13 cellular contexts compared by ENCODE assay signal in the genomic region with DNA sequence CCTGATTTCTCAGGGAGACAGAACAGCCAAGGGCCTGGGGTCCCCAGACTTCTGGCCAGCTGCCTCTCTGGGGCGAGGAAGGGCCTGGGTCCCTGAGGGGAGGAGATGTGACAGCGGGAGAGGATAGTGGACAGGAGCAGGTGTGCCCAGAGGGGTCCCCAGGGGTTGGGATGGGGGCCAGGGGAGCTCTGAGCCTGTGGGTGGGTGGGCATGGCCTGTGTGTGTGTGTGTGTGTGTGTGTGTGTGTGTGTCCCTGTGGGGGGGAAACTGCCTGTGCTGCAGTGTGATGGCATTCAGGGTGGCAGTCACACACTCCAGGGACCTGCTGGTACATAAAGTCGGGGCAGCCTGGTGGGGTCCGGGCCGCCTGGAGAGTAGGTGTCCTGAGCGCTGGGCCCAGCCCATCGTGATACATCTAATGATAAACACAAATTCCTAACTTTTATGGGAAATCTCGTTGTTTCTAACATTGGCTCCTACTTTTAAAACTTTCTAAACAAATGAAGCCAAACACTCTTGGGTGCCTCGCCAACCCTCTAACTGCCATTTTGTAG. TPM values are rescaled to one million over a fixed set of nuclear protein-coding genes. Genes with fewer than 3 reads are reported as not detected.
DNase-seq lines count a peak whose midpoint lies in the region; TF ChIP-seq lines count a peak whose summit lies in the region.
"Had no signal": no experiment of that assay in that cellular context is flagged by ENCODE, and none has a peak within 500 bp of the region (broad histone marks: within the 10 kb centered on the region; RNA-seq: fewer than 3 reads in every experiment).

No MANE protein-coding gene starts in this region.

- TF ChIP-seq CTCF in RWPE1 (conservative IDR thresholded peaks at IDR 0.05; ENCODE audit: low read depth), result no peak
- no peak for TF ChIP-seq CTCF in suprapubic skin (IDR thresholded peaks at IDR 0.05)

- H3K79me1 ChIP-seq in mesenchymal stem cell (replicated peaks; ENCODE audit: low read length, poor library complexity, severe bottlenecking), result peaks cover 12% of the 10 kb centered on the region

- no peak overlapping the region for H2BK12ac ChIP-seq in mesenchymal stem cell (ENCODE audit: low read length in 2 of 2)

- H3K14ac ChIP-seq in mesenchymal stem cell (ENCODE audit: low read length in 2 of 2), result no peak overlapping the region

- 94% methylated on average over 9 of the region's 9 CpGs for WGBS in mesenchymal stem cell
- WGBS in suprapubic skin, result 48% methylated on average over 7 of the region's 9 CpGs

- H4K91ac ChIP-seq in mesenchymal stem cell (ENCODE audit: low read length), result no peak overlapping the region

- H3K27ac ChIP-seq in RWPE1 (peak overlapping the region; percentile 98), cingulate gyrus (ENCODE audit: low read depth, low read length) (peak overlapping the region; percentile 63), mesenchymal stem cell (ENCODE audit: low read length, poor library complexity, severe bottlenecking) (peak overlapping the region; percentile 38), suprapubic skin (peak overlapping the region; percentile 87)
- H3K27ac ChIP-seq: BLaER1 treated with 17β-estradiol and CSF1 and Interleukin-3, amounts not matched to agents 10 nM and 100 nM had no signal

- no peak overlapping the region for H2AFZ ChIP-seq in mesenchymal stem cell (ENCODE audit: low read depth, low read length)

- CTCF ChIA-PET in RWPE1 (lab: Yijun Ruan, JAX), result interaction anchor here (0.6 to 1.6 kb wide), 6 partner anchors 25 to 962 kb away, joined by 3 to 8 read pairs (median 4); no protein-coding TSS in a partner anchor

- no peak overlapping the region for H3K23ac ChIP-seq in mesenchymal stem cell (ENCODE audit: low read length in 2 of 2)

- DNase-seq in RWPE1 (ENCODE audit: low spot score) (no peak), mesenchymal stem cell (no peak), suprapubic skin (ENCODE audit: low spot score in 2 of 2) (peak in 1 of 2 donors; percentile 62), NCI-H146 treated with DMSO at 0.1 percent for 48 hours (lab: John Stamatoyannopoulos, UW; ENCODE audit: unreplicated experiment) (no peak), HuH-7 (ENCODE audit: low spot score) (no peak)
- DNase-seq in activated naive CD4-positive, alpha-beta T cell treated with Interleukin-2 at 50 U/mL for 16 hours, result no peak
- DNase-seq: activated CD4-positive, CD25-positive, alpha-beta regulatory T cell treated with anti-CD3 and anti-CD28 coated beads, Interleukin-2, amount 50 U/mL, for 72 hours; effector CD8-positive, alpha-beta T cell; left lung; stimulated activated CD4-positive, alpha-beta T cell treated with anti-CD3 and anti-CD28 coated beads, Interleukin-15, amount 100 ng/mL, for 24 hours; T-cell had no signal

- H2BK5ac ChIP-seq in mesenchymal stem cell (ENCODE audit: low read depth, low read length, poor library complexity, severe bottlenecking), result no peak overlapping the region

- H3K4me1 ChIP-seq in mesenchymal stem cell (ENCODE audit: control insufficient read depth, insufficient read depth, low read depth, low read length) (peaks cover 41% of the 10 kb centered on the region), suprapubic skin (peaks cover 30% of the 10 kb centered on the region)

- H3K4me3 ChIP-seq in mesenchymal stem cell (ENCODE audit: insufficient read depth in 1 of 2, low read depth in 1 of 2, low read length in 2 of 2) (peak overlapping the region in 1 of 2 experiments; percentile 68), suprapubic skin (peak overlapping the region; percentile 63)
- H3K4me3 ChIP-seq: BLaER1 treated with 17β-estradiol and CSF1 and Interleukin-3, amounts not matched to agents 10 nM and 100 nM had no signal

- POLR2A ChIA-PET in RWPE1 (lab: Yijun Ruan, JAX; ENCODE audit: low non-redundant PET), result interaction anchor here (0.5 to 4.0 kb wide), 6 partner anchors 16 to 188 kb away, joined by 3 to 39 read pairs (median 6); no protein-coding TSS in a partner anchor

- peak overlapping the region; percentile 86 for H3K4me2 ChIP-seq in mesenchymal stem cell (ENCODE audit: low read length, poor library complexity, severe bottlenecking)

- H3K4ac ChIP-seq in mesenchymal stem cell (ENCODE audit: low read depth in 1 of 2, low read length in 2 of 2), result no peak overlapping the region

- H3K36me3 ChIP-seq in mesenchymal stem cell (ENCODE audit: control insufficient read depth in 1 of 2, insufficient read depth in 2 of 2, low read depth in 1 of 2, low read length in 2 of 2) (peaks cover 0 to 43% of the 10 kb centered on the region in 2 experiments), suprapubic skin (peaks cover 30% of the 10 kb centered on the region)
- H3K36me3 ChIP-seq: BLaER1 treated with 17β-estradiol and CSF1 and Interleukin-3, amounts not matched to agents 10 nM and 100 nM had no signal

- H2AK5ac ChIP-seq in mesenchymal stem cell (ENCODE audit: low read length, severe bottlenecking), result peak overlapping the region; percentile 16

- no peak overlapping the region for H2BK120ac ChIP-seq in mesenchymal stem cell (ENCODE audit: low read depth, low read length)

- H3K18ac ChIP-seq in mesenchymal stem cell (ENCODE audit: low read depth in 1 of 2, low read length in 2 of 2), result no peak overlapping the region

- peaks cover 0 to 72% of the 10 kb centered on the region in 2 experiments for H3K27me3 ChIP-seq in mesenchymal stem cell (ENCODE audit: control insufficient read depth in 1 of 2, insufficient read depth in 1 of 2, low read length in 2 of 2)
- H3K27me3 ChIP-seq in suprapubic skin, result peaks cover 10% of the 10 kb centered on the region

- H4K8ac ChIP-seq in mesenchymal stem cell (ENCODE audit: low read length), result no peak overlapping the region

- H2BK15ac ChIP-seq in mesenchymal stem cell (ENCODE audit: low read depth, poor library complexity, severe bottlenecking), result no peak overlapping the region

- no peak for TF ChIP-seq EP300 in suprapubic skin (IDR thresholded peaks at IDR 0.05)

- no peak for TF ChIP-seq POLR2A in suprapubic skin (IDR thresholded peaks at IDR 0.05)

- H3K9me3 ChIP-seq in mesenchymal stem cell (ENCODE audit: control insufficient read depth, low read length), result no peaks in the 10 kb centered on the region
- no peaks in the 10 kb centered on the region for H3K9me3 ChIP-seq in suprapubic skin
- H3K9me3 ChIP-seq: BLaER1 treated with 17β-estradiol and CSF1 and Interleukin-3, amounts not matched to agents 10 nM and 100 nM; left lung had no signal

- no peak overlapping the region for H3K9ac ChIP-seq in mesenchymal stem cell (ENCODE audit: low read length)

RNA-seq across cellular contexts. Expression of gene ITGB4, which starts 1.4 kb away (rescaled TPM):
- 1.3 TPM for polyA plus RNA-seq in mesenchymal stem cell (2013, experiment 1 of 2)
- polyA plus RNA-seq in mesenchymal stem cell (2013, experiment 2 of 2), result 1.0 TPM
- 100 to 1,000 TPM; 382 to 583 (median 474) TPM for total RNA-seq in suprapubic skin

RNA-seq across cellular contexts. Expression of gene GALK1, which starts 42.4 kb away (rescaled TPM):
- 29.0 TPM for polyA plus RNA-seq in mesenchymal stem cell (2013, experiment 1 of 2)
- 27.7 TPM for polyA plus RNA-seq in mesenchymal stem cell (2013, experiment 2 of 2)
- total RNA-seq in suprapubic skin, result 10 to 100 TPM; 15.2 to 34.9 (median 22.9) TPM

RNA-seq across cellular contexts. Expression of gene SAP30BP, which starts 55.5 kb away (rescaled TPM):
- polyA plus RNA-seq in mesenchymal stem cell (2013, experiment 1 of 2), result 68.5 TPM
- 71.8 TPM for polyA plus RNA-seq in mesenchymal stem cell (2013, experiment 2 of 2)
- total RNA-seq in suprapubic skin, result 100 to 1,000 TPM in 1 of 4 donors, 10 to 100 TPM in 3; 67.0 to 104 (median 86.3) TPM

RNA-seq across cellular contexts. Expression of gene RECQL5, which starts 55.7 kb away (rescaled TPM):
- polyA plus RNA-seq in mesenchymal stem cell (2013, experiment 1 of 2), result 9.8 TPM
- 9.5 TPM for polyA plus RNA-seq in mesenchymal stem cell (2013, experiment 2 of 2)
- 100 to 1,000 TPM in 1 of 4 donors, 10 to 100 TPM in 3; 35.3 to 129 (median 63.6) TPM for total RNA-seq in suprapubic skin

Comparison
In these comparisons a context has a peak if more than half of its experiments do, and no peak if none do; other contexts are left out.
1. H3K27ac ChIP-seq: peak in every context shown above with its lines; median percentile 98 in RWPE1; 87 in suprapubic skin; 63 in cingulate gyrus; 38 in mesenchymal stem cell.